ENCODE assay signal across 24 cellular contexts in the genomic region with DNA sequence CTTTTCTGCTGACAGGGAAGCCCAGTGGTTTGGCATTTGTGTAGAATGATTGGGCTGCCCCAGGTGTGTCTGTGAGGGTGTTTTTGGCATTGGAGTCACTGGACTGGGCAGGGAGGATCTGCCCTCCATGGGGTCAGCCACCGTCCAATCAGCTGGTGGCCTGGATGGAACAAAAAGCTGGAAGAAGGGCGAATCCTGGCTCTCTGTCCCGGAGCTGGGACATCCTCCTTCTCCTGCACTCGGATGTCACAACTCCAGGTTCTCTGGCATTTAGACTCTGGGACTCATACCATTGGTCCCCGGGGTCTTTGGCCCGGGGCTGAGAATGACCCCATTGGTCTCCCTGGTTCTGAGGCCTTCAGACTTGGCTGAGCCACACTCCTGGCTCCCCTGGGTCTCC. TPM values are rescaled to one million over a fixed set of nuclear protein-coding genes. Genes with fewer than 3 reads are reported as not detected.
DNase-seq lines count a peak whose midpoint lies in the region; ATAC-seq, FAIRE-seq and TF ChIP-seq lines count a peak whose summit lies in the region.
"Had no signal": no experiment of that assay in that cellular context is flagged by ENCODE, and none has a peak within 500 bp of the region (broad histone marks: within the 10 kb centered on the region; RNA-seq: fewer than 3 reads in every experiment).

No MANE protein-coding gene starts in this region.

- CTCF ChIA-PET in endothelial cell of umbilical vein (lab: Charles Lee): interaction anchor here (1.0 to 1.5 kb wide), 3 partner anchors 13 to 187 kb away, joined by 3 to 4 read pairs (median 4); no protein-coding TSS in a partner anchor

- H3K4me1 ChIP-seq in left ventricle myocardium inferior (peaks cover 58% of the 10 kb centered on the region), endothelial cell of umbilical vein (ENCODE audit: control insufficient read depth, extremely low read depth, insufficient read depth, low read length) (peaks cover 27% of the 10 kb centered on the region), trophoblast cell (ENCODE audit: control insufficient read depth in 1 of 2, insufficient read depth in 2 of 2, low read length in 2 of 2) (peaks cover 59 to 70% of the 10 kb centered on the region in 2 experiments), uterus (peaks cover 9 to 23% of the 10 kb centered on the region in 2 donors)
- H3K4me1 ChIP-seq: BE2C had no signal

- ATAC-seq in Right ventricle myocardium inferior: no peak
- ATAC-seq: left lobe of liver; natural killer cell treated with Interleukin-12 subunit alpha and Interleukin-12 subunit beta and Interleukin-15 and Interleukin-18, amount 100 ng/mL, for 72 hours; right lobe of liver; stimulated activated naive CD8-positive, alpha-beta T cell treated with anti-CD3 and anti-CD28 coated beads, Interleukin-15, Interleukin-2, amounts not matched to agents 100 U/mL and 50 U/mL, for 24 hours had no signal

- FAIRE-seq in endothelial cell of umbilical vein (lab: Jason Lieb, UNC): no peak

- DNase-seq in left ventricle myocardium inferior: no peak
- no peak for DNase-seq in Right ventricle myocardium inferior (ENCODE audit: missing footprints)
- DNase-seq in endothelial cell of umbilical vein (ENCODE audit: low read depth, low spot score): no peak
- no peak for DNase-seq in trophoblast cell
- DNase-seq in uterus: no peak
- no peak for DNase-seq in NCI-H146 treated with DMSO at 0.1 percent for 48 hours (lab: John Stamatoyannopoulos, UW; ENCODE audit: unreplicated experiment)
- DNase-seq in type B pancreatic cell (ENCODE audit: extremely low spot score, unreplicated experiment): no peak
- no peak for DNase-seq in UCSD-AML1 (lab: John Stamatoyannopoulos, UW; ENCODE audit: unreplicated experiment)
- DNase-seq: activated CD4-positive, alpha-beta T cell treated with anti-CD3 and anti-CD28 coated beads, Interleukin-2, amount 50 U/mL, for 48 hours; activated CD8-positive, alpha-beta memory T cell treated with anti-CD3 and anti-CD28 coated beads, Interleukin-2, amount 50 U/mL, for 4 hours; BE2C; GOT3; KBM-7; NCI-H1694; NCI-H2171 treated with DMSO at 0.1 percent for 48 hours; NCI-H524 treated with DMSO at 0.1 percent for 48 hours; right lobe of liver; stimulated activated naive CD8-positive, alpha-beta T cell treated with anti-CD3 and anti-CD28 coated beads, Interleukin-15, Interleukin-2, amounts not matched to agents 100 U/mL and 50 U/mL, for 24 hours had no signal

- no peaks in the 10 kb centered on the region for H3K27me3 ChIP-seq in left ventricle myocardium inferior (ENCODE audit: low read depth)
- H3K27me3 ChIP-seq in endothelial cell of umbilical vein (ENCODE audit: control insufficient read depth in 2 of 2, insufficient read depth in 2 of 2, low read length in 2 of 2): no peaks in the 10 kb centered on the region
- no peaks in the 10 kb centered on the region for H3K27me3 ChIP-seq in trophoblast cell (ENCODE audit: insufficient read depth, low read length)
- no peaks in the 10 kb centered on the region for H3K27me3 ChIP-seq in uterus
- H3K27me3 ChIP-seq: BE2C, right lobe of liver had no signal

- peak overlapping the region; percentile 1 for H4K8ac ChIP-seq in trophoblast cell (ENCODE audit: low read depth, low read length)

- H2AFZ ChIP-seq in endothelial cell of umbilical vein (ENCODE audit: low read depth, low read length): no peak overlapping the region
- H2AFZ ChIP-seq in trophoblast cell (ENCODE audit: insufficient read depth, low read length, poor library complexity): no peak overlapping the region
- H2AFZ ChIP-seq: parathyroid adenoma had no signal

- H3K27ac Mint-ChIP-seq in type B pancreatic cell: no peak overlapping the region
- H3K27ac Mint-ChIP-seq: activated naive CD8-positive, alpha-beta T cell; activated T-helper 2 cell treated with anti-CD3 and anti-CD28 coated beads, Interferon-gamma antibody, Interleukin-2, Interleukin-4, amounts not matched to agents 10 μg/mL and 5 μg/mL and 100 μg/mL, durations not matched to agents 14 hours and 24 hours and 36 hours; natural killer cell treated with Interleukin-12 subunit alpha and Interleukin-12 subunit beta and Interleukin-15 and Interleukin-18, amount 100 ng/mL, for 72 hours; T-helper 2 cell treated with Interferon-gamma antibody and Interleukin-4, amounts not matched to agents 5 μg/mL and 100 μg/mL, for 36 hours had no signal

- TF ChIP-seq POLR2A in endothelial cell of umbilical vein (IDR thresholded peaks at IDR 0.05; ENCODE audit: low read depth, low read length) (no peak), uterus (IDR thresholded peaks at IDR 0.05) (no peak)

- H2BK120ac ChIP-seq in trophoblast cell (ENCODE audit: insufficient read depth, low read length, poor library complexity): no peak overlapping the region

- intact Hi-C loops in left ventricle myocardium inferior (cut with micrococcal nuclease) (no loop called here), Right ventricle myocardium inferior (cut with DNase I) (no loop called here), endothelial cell of umbilical vein (cut with micrococcal nuclease) (loop anchor here (1.0 kb wide), 2 partner anchors 10 to 11 kb away; no protein-coding TSS in a partner anchor), uterus (cut with DNase I; ENCODE audit: low total_unique reads) (no loop called here)

- H3K4me2 ChIP-seq in endothelial cell of umbilical vein (ENCODE audit: insufficient read depth, low read length) (no peak overlapping the region), trophoblast cell (ENCODE audit: low read length) (no peak overlapping the region)

- no peaks in the 10 kb centered on the region for H3K9me3 Mint-ChIP-seq in type B pancreatic cell
- H3K9me3 Mint-ChIP-seq: activated T-helper 2 cell treated with anti-CD3 and anti-CD28 coated beads, Interferon-gamma antibody, Interleukin-2, Interleukin-4, amounts not matched to agents 10 μg/mL and 5 μg/mL and 100 μg/mL, durations not matched to agents 14 hours and 24 hours and 36 hours; natural killer cell treated with Interleukin-12 subunit alpha and Interleukin-12 subunit beta and Interleukin-15 and Interleukin-18, amount 100 ng/mL, for 72 hours; T-helper 2 cell treated with Interferon-gamma antibody and Interleukin-4, amounts not matched to agents 5 μg/mL and 100 μg/mL, for 36 hours had no signal

- H2BK5ac ChIP-seq in trophoblast cell (ENCODE audit: low read depth, low read length, poor library complexity): no peak overlapping the region

- peaks cover 14% of the 10 kb centered on the region for H4K20me1 ChIP-seq in endothelial cell of umbilical vein (replicated peaks; ENCODE audit: control insufficient read depth, extremely low read depth, insufficient read depth, low read length)

- H3K4me1 Mint-ChIP-seq in type B pancreatic cell (ENCODE audit: unreplicated experiment): peaks cover 31% of the 10 kb centered on the region

- no peaks in the 10 kb centered on the region for H3K27me3 Mint-ChIP-seq in type B pancreatic cell
- H3K27me3 Mint-ChIP-seq: activated naive CD8-positive, alpha-beta T cell; natural killer cell treated with Interleukin-12 subunit alpha and Interleukin-12 subunit beta and Interleukin-15 and Interleukin-18, amount 100 ng/mL, for 72 hours had no signal

- TF ChIP-seq CTCF in left ventricle myocardium inferior (IDR thresholded peaks at IDR 0.05; ENCODE audit: borderline replicate concordance) (no peak), endothelial cell of umbilical vein (IDR thresholded peaks at IDR 0.05; ENCODE audit: extremely low read depth in 1 of 2, insufficient read depth in 1 of 2, low read depth in 1 of 2, low read length in 2 of 2) (no peak), uterus (IDR thresholded peaks at IDR 0.05) (no peak), type B pancreatic cell (conservative IDR thresholded peaks at IDR 0.05) (no peak)

- H3K9me3 ChIP-seq in left ventricle myocardium inferior (replicated peaks) (no peaks in the 10 kb centered on the region), endothelial cell of umbilical vein (replicated peaks; ENCODE audit: control insufficient read depth, insufficient read depth, low read length) (no peaks in the 10 kb centered on the region), trophoblast cell (ENCODE audit: insufficient read depth, low read depth, low read length) (peaks cover 2% of the 10 kb centered on the region), uterus (no peaks in the 10 kb centered on the region)
- H3K9me3 ChIP-seq: BE2C, right lobe of liver had no signal

- H3K79me1 ChIP-seq in trophoblast cell (ENCODE audit: low read length): peaks cover 15% of the 10 kb centered on the region

- no peak overlapping the region for H3K23ac ChIP-seq in trophoblast cell (ENCODE audit: low read length)

- peaks cover 97% of the 10 kb centered on the region for H3K79me2 ChIP-seq in endothelial cell of umbilical vein (ENCODE audit: control insufficient read depth, insufficient read depth, low read length)
- H3K79me2 ChIP-seq in trophoblast cell (ENCODE audit: control insufficient read depth, insufficient read depth, low read length, poor library complexity): peaks cover 63% of the 10 kb centered on the region

- dilution Hi-C loops in endothelial cell of umbilical vein (cut with MboI; ENCODE audit: extremely low pct_ligation_motif_present, low sequenced_read_pairs): no loop called here

- POLR2A ChIA-PET in endothelial cell of umbilical vein (lab: Charles Lee): no interaction called here

- no peak overlapping the region for H3K14ac ChIP-seq in trophoblast cell (ENCODE audit: low read length)

- H3K36me3 ChIP-seq in left ventricle myocardium inferior (no peaks in the 10 kb centered on the region), endothelial cell of umbilical vein (ENCODE audit: control insufficient read depth in 2 of 2, extremely low read depth in 1 of 2, insufficient read depth in 2 of 2, low read length in 2 of 2) (peaks cover 0 to 9% of the 10 kb centered on the region in 2 experiments), trophoblast cell (ENCODE audit: control insufficient read depth in 1 of 2, insufficient read depth in 2 of 2, low read length in 2 of 2) (peaks cover 51 to 65% of the 10 kb centered on the region in 2 experiments), uterus (no peaks in the 10 kb centered on the region)
- H3K36me3 ChIP-seq: BE2C had no signal

- peak overlapping the region; percentile 37 for H3K18ac ChIP-seq in trophoblast cell (ENCODE audit: low read length)

- BruUV-seq in endothelial cell of umbilical vein (replicated peaks; lab: Mats Ljungman, UMichigan): no TSS peak

- H3K9me1 ChIP-seq in endothelial cell of umbilical vein (replicated peaks; ENCODE audit: control insufficient read depth, extremely low read depth, insufficient read depth, low read length): no peaks in the 10 kb centered on the region

- peaks cover 8% of the 10 kb centered on the region for H3K36me3 Mint-ChIP-seq in type B pancreatic cell
- H3K36me3 Mint-ChIP-seq: activated naive CD8-positive, alpha-beta T cell; natural killer cell treated with Interleukin-12 subunit alpha and Interleukin-12 subunit beta and Interleukin-15 and Interleukin-18, amount 100 ng/mL, for 72 hours had no signal

- peak overlapping the region; percentile 97 for H3K4ac ChIP-seq in trophoblast cell (ENCODE audit: low read depth, low read length)

- no peak overlapping the region for H2AK5ac ChIP-seq in trophoblast cell (ENCODE audit: low read length)

- H3K27ac ChIP-seq in left ventricle myocardium inferior (replicated peaks): peak overlapping the region; percentile 63
- H3K27ac ChIP-seq in endothelial cell of umbilical vein (ENCODE audit: insufficient read depth, low read depth, low read length): peak overlapping the region; percentile 93
- H3K27ac ChIP-seq in trophoblast cell (ENCODE audit: low read depth, low read length): no peak overlapping the region
- peak overlapping the region; percentile 4 to 85 for H3K27ac ChIP-seq in uterus
- H3K27ac ChIP-seq: right lobe of liver had no signal

- H2BK12ac ChIP-seq in trophoblast cell (ENCODE audit: low read length): no peak overlapping the region

- H3K4me3 ChIP-seq in left ventricle myocardium inferior: no peak overlapping the region
- no peak overlapping the region for H3K4me3 ChIP-seq in endothelial cell of umbilical vein (replicated peaks in 1 of 3; ENCODE audit: insufficient read depth in 1 of 3, low read depth in 1 of 3, low read length in 3 of 3)
- H3K4me3 ChIP-seq in trophoblast cell (ENCODE audit: low read depth, low read length): no peak overlapping the region
- H3K4me3 ChIP-seq in uterus: no peak overlapping the region
- H3K4me3 ChIP-seq: right lobe of liver had no signal

- no peak overlapping the region for H4K91ac ChIP-seq in trophoblast cell (ENCODE audit: low read depth, low read length)

- H3K9ac ChIP-seq in endothelial cell of umbilical vein (replicated peaks; ENCODE audit: extremely low read depth, insufficient read depth, low read length): no peak overlapping the region
- H3K9ac ChIP-seq in trophoblast cell (ENCODE audit: low read length): no peak overlapping the region
- H3K9ac ChIP-seq: parathyroid adenoma had no signal

- WGBS in trophoblast cell (ENCODE audit: extremely low coverage, insufficient coverage, insufficient read length): no CpG with 5 or more reads among the region's 6 CpGs

- no peak overlapping the region for H3K4me3 Mint-ChIP-seq in type B pancreatic cell
- H3K4me3 Mint-ChIP-seq: activated naive CD8-positive, alpha-beta T cell; natural killer cell treated with Interleukin-12 subunit alpha and Interleukin-12 subunit beta and Interleukin-15 and Interleukin-18, amount 100 ng/mL, for 72 hours; T-helper 2 cell treated with Interferon-gamma antibody and Interleukin-4, amounts not matched to agents 5 μg/mL and 100 μg/mL, for 36 hours had no signal

- no peak overlapping the region for H4K12ac ChIP-seq in trophoblast cell (ENCODE audit: low read depth, low read length)

RNA-seq across cellular contexts. Expression of a gene that starts 11.2 kb away (rescaled TPM):
- total RNA-seq in left ventricle myocardium inferior (17.6 TPM), Right ventricle myocardium inferior (16.5 TPM), endothelial cell of umbilical vein (41.9 and 50.9 TPM in 2 replicates), uterus (10 to 100 TPM; 12.3 to 29.6 (median 20.7) TPM), type B pancreatic cell (ENCODE audit: low replicate concordance) (5.6 and 17.4 TPM in 2 replicates)
- polyA plus RNA-seq in endothelial cell of umbilical vein: 61.2 and 66.7 TPM in 2 replicates
- 39.4 and 39.6 TPM in 2 replicates for polyA plus RNA-seq in endothelial cell of umbilical vein (2011; cell fraction: cytosol; rRNA removed)
- 30.4 and 32.4 TPM in 2 replicates for polyA plus RNA-seq in endothelial cell of umbilical vein (2011; cell fraction: nucleus; rRNA removed)
- 25.2 and 26.0 TPM in 2 replicates for polyA plus RNA-seq in endothelial cell of umbilical vein (2012)
- 68.1 and 84.0 TPM in 2 replicates for polyA minus RNA-seq in endothelial cell of umbilical vein
- 6.3 TPM for polyA minus RNA-seq in endothelial cell of umbilical vein (2011; cell fraction: cytosol; rRNA and poly(A)+ RNA removed)
- polyA minus RNA-seq in endothelial cell of umbilical vein (2011; cell fraction: nucleus; rRNA and poly(A)+ RNA removed): 27.8 and 30.8 TPM in 2 replicates
- polyA plus RNA-seq in trophoblast cell (2013): 85.2 and 90.2 TPM in 2 replicates
